8 cellular contexts compared by ENCODE assay signal in genomic region chr3:177345973-177346503, GRCh38.
DNase-seq lines count a peak whose midpoint lies in the region; ATAC-seq and TF ChIP-seq lines count a peak whose summit lies in the region.

No MANE protein-coding gene starts in this region.

- H3K27ac ChIP-seq in MM.1S (ENCODE audit: low read length) (peak overlapping the region; percentile 17; the same call in 1 of the 2 replicates), epithelial cell of prostate (peak overlapping the region; percentile 91), thoracic aorta (peak overlapping the region; percentile 54 to 85)

- H2AFZ ChIP-seq in MM.1S (ENCODE audit: low read length): peak overlapping the region; percentile 39; the same call in 1 of the 2 replicates

- no peaks in the 10 kb centered on the region for H3K9me3 ChIP-seq in MM.1S (replicated peaks; ENCODE audit: insufficient read depth, low read length)
- H3K9me3 ChIP-seq in thoracic aorta: no peaks in the 10 kb centered on the region

- H3K9ac ChIP-seq in MM.1S (ENCODE audit: low read length): no peak overlapping the region

- no peak for DNase-seq in activated T-cell treated with anti-CD3 and anti-CD28 coated beads, Interleukin-2, amount 50 U/mL, for 4 hours
- no peak for DNase-seq in activated T-cell treated with anti-CD3 and anti-CD28 coated beads for 4 hours
- no peak for DNase-seq in MM.1S
- DNase-seq in epithelial cell of prostate (ENCODE audit: low read depth, low spot score): no peak
- DNase-seq in thoracic aorta (ENCODE audit: low spot score): no peak
- no peak for DNase-seq in glomerular visceral epithelial cell (ENCODE audit: extremely low spot score)

- no peaks in the 10 kb centered on the region for H3K36me3 Mint-ChIP-seq in activated T-cell treated with anti-CD3 and anti-CD28 coated beads, Interleukin-2, amount 50 U/mL, for 4 hours (ENCODE audit: insufficient read depth)

- no peaks in the 10 kb centered on the region for H3K9me3 Mint-ChIP-seq in activated T-cell treated with anti-CD3 and anti-CD28 coated beads, Interleukin-2, amount 50 U/mL, for 4 hours

- H3K36me3 ChIP-seq in MM.1S (replicated peaks; ENCODE audit: insufficient read depth, low read length) (no peaks in the 10 kb centered on the region), thoracic aorta (no peaks in the 10 kb centered on the region)

- H3K4me2 ChIP-seq in MM.1S (ENCODE audit: low read depth, low read length): peak overlapping the region; percentile 47; the same call in 1 of the 2 replicates

- no peaks in the 10 kb centered on the region for H3K27me3 ChIP-seq in MM.1S (replicated peaks; ENCODE audit: insufficient read depth, low read length)
- no peaks in the 10 kb centered on the region for H3K27me3 ChIP-seq in thoracic aorta (replicated peaks; ENCODE audit: insufficient read depth)

- no peaks in the 10 kb centered on the region for H3K79me2 ChIP-seq in MM.1S (ENCODE audit: low read length)

- H3K4me3 Mint-ChIP-seq in activated T-cell treated with anti-CD3 and anti-CD28 coated beads, Interleukin-2, amount 50 U/mL, for 4 hours: no peak overlapping the region

- peak; percentile 61 to 67 for ATAC-seq in activated T-cell treated with anti-CD3 and anti-CD28 coated beads, Interleukin-2, amount 50 U/mL, for 4 hours
- no peak for ATAC-seq in thoracic aorta (ENCODE audit: insufficient number of reproducible peaks, low FRiP score, low read depth)
- ATAC-seq in GM19324 (IDR thresholded peaks at IDR 0.05; ENCODE audit: low FRiP score, unreplicated experiment): no peak
- ATAC-seq in HG03342 (IDR thresholded peaks at IDR 0.05; ENCODE audit: unreplicated experiment): no peak

- H4K20me1 ChIP-seq in MM.1S (ENCODE audit: insufficient read depth, low read length): no peaks in the 10 kb centered on the region

- peaks cover 4% of the 10 kb centered on the region; the same call in 1 of the 2 replicates for H3F3A ChIP-seq in MM.1S (ENCODE audit: insufficient read depth, low read length)

- H3K4me1 Mint-ChIP-seq in activated T-cell treated with anti-CD3 and anti-CD28 coated beads, Interleukin-2, amount 50 U/mL, for 4 hours (ENCODE audit: low read depth): peaks cover 28% of the 10 kb centered on the region

- H3K4me3 ChIP-seq in MM.1S (ENCODE audit: low read length): no peak overlapping the region
- no peak overlapping the region for H3K4me3 ChIP-seq in thoracic aorta

- H3K9me2 ChIP-seq in MM.1S (replicated peaks; ENCODE audit: insufficient read depth, low read length): no peaks in the 10 kb centered on the region

- H3K4me1 ChIP-seq in MM.1S (ENCODE audit: low read length) (peaks cover 39% of the 10 kb centered on the region), thoracic aorta (ENCODE audit: control insufficient read depth in 1 of 2, low read depth in 2 of 2) (peaks cover 36 to 84% of the 10 kb centered on the region in 2 donors)

- no peaks in the 10 kb centered on the region for H3K27me3 Mint-ChIP-seq in activated T-cell treated with anti-CD3 and anti-CD28 coated beads, Interleukin-2, amount 50 U/mL, for 4 hours (ENCODE audit: low read depth)

- TF ChIP-seq CTCF in MM.1S (IDR thresholded peaks at IDR 0.05; ENCODE audit: low read length) (no peak), thoracic aorta (IDR thresholded peaks at IDR 0.05) (no peak)

Comparison
In these comparisons a context has a peak if more than half of its experiments do, and no peak if none do; other contexts are left out.
1. ATAC-seq: peak in activated T-cell treated with anti-CD3 and anti-CD28 coated beads, Interleukin-2, amount 50 U/mL, for 4 hours (2 of 2); none in thoracic aorta (single experiment), GM19324 (single experiment) and HG03342 (single experiment).
2. H3K27ac ChIP-seq: peak in every context shown above with its lines; median percentile 91 in epithelial cell of prostate; 70 in thoracic aorta; 17 in MM.1S.